Comparison of ENCODE assay signal across 8 cellular contexts in genomic region chr19:862529-863304, GRCh38. TPM values are rescaled to one million over a fixed set of nuclear protein-coding genes. Genes with fewer than 3 reads are reported as not detected.
DNase-seq lines count a peak whose midpoint lies in the region; ATAC-seq, FAIRE-seq and TF ChIP-seq lines count a peak whose summit lies in the region.

No MANE protein-coding gene starts in this region.

- no peak for FAIRE-seq in small intestine (lab: Jason Lieb, UNC)

- H3K9me3 ChIP-seq in NT2/D1 (ENCODE audit: insufficient read depth, low read length) (no peaks in the 10 kb centered on the region), small intestine (ENCODE audit: control insufficient read depth, low read depth) (no peaks in the 10 kb centered on the region)

- no peak for TF ChIP-seq CTCF in fibroblast of villous mesenchyme (IDR thresholded peaks at IDR 0.05; ENCODE audit: insufficient read depth, low read depth, low read length)

- H3K4me1 Mint-ChIP-seq in activated T-cell treated with anti-CD3 and anti-CD28 coated beads, Interleukin-2, amount 50 U/mL, for 4 hours (ENCODE audit: low read depth): peaks cover 10% of the 10 kb centered on the region

- peaks cover 6% of the 10 kb centered on the region for H3K36me3 ChIP-seq in NT2/D1 (ENCODE audit: insufficient read depth, insufficient read length, low read length)
- no peaks in the 10 kb centered on the region for H3K36me3 ChIP-seq in small intestine (ENCODE audit: control insufficient read depth in 2 of 2, insufficient read depth in 2 of 2, low read length in 2 of 2)

- 15 to 26% (median 22%) methylated on average over 43 to 51 of the region's 51 CpGs for WGBS in small intestine, 3 donors

- H3K9me3 Mint-ChIP-seq in activated T-cell treated with anti-CD3 and anti-CD28 coated beads, Interleukin-2, amount 50 U/mL, for 4 hours: no peaks in the 10 kb centered on the region

- peak overlapping the region; percentile 68 for H3K4me3 Mint-ChIP-seq in activated T-cell treated with anti-CD3 and anti-CD28 coated beads, Interleukin-2, amount 50 U/mL, for 4 hours

- H3K4me3 ChIP-seq in NT2/D1 (ENCODE audit: insufficient read length, low read depth): no peak overlapping the region
- H3K4me3 ChIP-seq in fibroblast of villous mesenchyme (ENCODE audit: low read depth, low read length): no peak overlapping the region
- H3K4me3 ChIP-seq in small intestine (ENCODE audit: low read depth in 1 of 2, low read length in 2 of 2): no peak overlapping the region

- peaks cover 24% of the 10 kb centered on the region for H3K4me1 ChIP-seq in NT2/D1 (ENCODE audit: insufficient read depth, insufficient read length)
- no peaks in the 10 kb centered on the region for H3K4me1 ChIP-seq in small intestine (ENCODE audit: control insufficient read depth in 2 of 2, insufficient read depth in 1 of 2, low read depth in 1 of 2, low read length in 1 of 2)

- H3K36me3 Mint-ChIP-seq in activated T-cell treated with anti-CD3 and anti-CD28 coated beads, Interleukin-2, amount 50 U/mL, for 4 hours (ENCODE audit: insufficient read depth): no peaks in the 10 kb centered on the region

- ATAC-seq in activated T-cell treated with anti-CD3 and anti-CD28 coated beads, Interleukin-2, amount 50 U/mL, for 4 hours: peak; percentile 59 to 65
- no peak for ATAC-seq in GM21723 (IDR thresholded peaks at IDR 0.05; ENCODE audit: unreplicated experiment)
- no peak for ATAC-seq in HG02938 (IDR thresholded peaks at IDR 0.05; ENCODE audit: unreplicated experiment)

- H3K27me3 Mint-ChIP-seq in activated T-cell treated with anti-CD3 and anti-CD28 coated beads, Interleukin-2, amount 50 U/mL, for 4 hours (ENCODE audit: low read depth): peaks cover 11% of the 10 kb centered on the region

- H3K27me3 ChIP-seq in NT2/D1 (ENCODE audit: insufficient read depth, insufficient read length) (no peaks in the 10 kb centered on the region), small intestine (ENCODE audit: control insufficient read depth in 2 of 2, insufficient read depth in 2 of 2, low read length in 2 of 2) (peaks cover 4% of the 10 kb centered on the region in 2 donors)

- H3K9ac ChIP-seq in NT2/D1 (ENCODE audit: insufficient read length, low read depth): no peak overlapping the region

- DNase-seq in COLO829 (ENCODE audit: low spot score): peak; percentile 77
- DNase-seq in NT2/D1 (ENCODE audit: low read depth, low spot score): peak; percentile 39
- peak; percentile 70 for DNase-seq in activated T-cell treated with anti-CD3 and anti-CD28 coated beads, Interleukin-2, amount 50 U/mL, for 4 hours
- peak; percentile 60 for DNase-seq in fibroblast of villous mesenchyme (ENCODE audit: low read depth)
- DNase-seq in small intestine: peak; percentile 60
- no peak for DNase-seq in SIG-M5 (lab: John Stamatoyannopoulos, UW)

- H3K27ac ChIP-seq in small intestine (ENCODE audit: low read depth in 1 of 2, low read length in 1 of 2): no peak overlapping the region

RNA-seq across cellular contexts. Expression of gene CFD, which starts 3.3 kb away (rescaled TPM):
- 1 to 10 TPM in 2 of 3 donors, under 1 TPM in 1; 0.49 to 1.9 (median 1.1) TPM for total RNA-seq in activated T-cell treated with anti-CD3 and anti-CD28 coated beads, Interleukin-2, amount 50 U/mL, for 4 hours
- 3.9 TPM in 2 replicates for total RNA-seq in fibroblast of villous mesenchyme
- polyA plus RNA-seq in small intestine: 100 to 1,000 TPM in 1 of 3 donors, 10 to 100 TPM in 1, 1 to 10 TPM in 1; 3.8 to 601 (median 36.2) TPM

RNA-seq across cellular contexts. Expression of gene ELANE, which starts 10.6 kb away (rescaled TPM):
- not detected for total RNA-seq in activated T-cell treated with anti-CD3 and anti-CD28 coated beads, Interleukin-2, amount 50 U/mL, for 4 hours
- total RNA-seq in fibroblast of villous mesenchyme: not detected in 2 replicates
- polyA plus RNA-seq in small intestine: 1 to 10 TPM in 1 of 3 donors, not detected in 2; 1.8 TPM

RNA-seq across cellular contexts. Expression of gene PRTN3, which starts 21.9 kb away (rescaled TPM):
- not detected for total RNA-seq in activated T-cell treated with anti-CD3 and anti-CD28 coated beads, Interleukin-2, amount 50 U/mL, for 4 hours
- not detected in 2 replicates for total RNA-seq in fibroblast of villous mesenchyme
- not detected for polyA plus RNA-seq in small intestine

RNA-seq across cellular contexts. Expression of gene MED16, which starts 30.3 kb away (rescaled TPM):
- total RNA-seq in activated T-cell treated with anti-CD3 and anti-CD28 coated beads, Interleukin-2, amount 50 U/mL, for 4 hours: 10 to 100 TPM; 70.4 to 73.9 (median 73.6) TPM
- total RNA-seq in fibroblast of villous mesenchyme: 26.8 and 30.0 TPM in 2 replicates
- polyA plus RNA-seq in small intestine: 100 to 1,000 TPM in 1 of 3 donors, 10 to 100 TPM in 2; 39.0 to 107 (median 94.8) TPM

RNA-seq across cellular contexts. Expression of gene RNU6-9, which starts 30.6 kb away (rescaled TPM):
- total RNA-seq in activated T-cell treated with anti-CD3 and anti-CD28 coated beads, Interleukin-2, amount 50 U/mL, for 4 hours: not detected
- not detected in 2 replicates for total RNA-seq in fibroblast of villous mesenchyme
- polyA plus RNA-seq in small intestine: not detected

Comparison
In these comparisons a context has a peak if more than half of its experiments do, and no peak if none do; other contexts are left out.
1. ATAC-seq: peak in activated T-cell treated with anti-CD3 and anti-CD28 coated beads, Interleukin-2, amount 50 U/mL, for 4 hours (2 of 2); none in GM21723 (single experiment) and HG02938 (single experiment).